Comparison of ENCODE assay signal across 23 cellular contexts in genomic region chr6:139394027-139394649, GRCh38. TPM values are rescaled to one million over a fixed set of nuclear protein-coding genes. Genes with fewer than 3 reads are reported as not detected.
DNase-seq lines count a peak whose midpoint lies in the region; ATAC-seq and TF ChIP-seq lines count a peak whose summit lies in the region.
"Had no signal": no experiment of that assay in that cellular context is flagged by ENCODE, and none has a peak within 500 bp of the region (broad histone marks: within the 10 kb centered on the region; RNA-seq: fewer than 3 reads in every experiment).

No MANE protein-coding gene starts in this region.

- dilution Hi-C loops in IMR-90 (cut with HindIII; ENCODE audit: low sequenced_read_pairs, unreplicated experiment), result no loop called here

- no peak overlapping the region for H3K4me3 Mint-ChIP-seq in dendritic cell treated with granulocyte-macrophage colony-stimulating factor and Interleukin-4, amounts not matched to agents 40 ng/mL and 50 ng/mL, for 4 days
- no peak overlapping the region for H3K4me3 Mint-ChIP-seq in naive thymus-derived CD8-positive, alpha-beta T cell
- H3K4me3 Mint-ChIP-seq: CD4-positive, CD25-positive, alpha-beta regulatory T cell; HFFc6 had no signal

- H3K18ac ChIP-seq in IMR-90 (ENCODE audit: low read depth, low read length), result no peak overlapping the region

- ATAC-seq in IMR-90 (ENCODE audit: low read depth) (no peak), mucosa of descending colon (peak; percentile 83)
- no peak for ATAC-seq in naive thymus-derived CD8-positive, alpha-beta T cell
- ATAC-seq: Panc1 had no signal

- no peak for TF ChIP-seq EP300 in transverse colon (IDR thresholded peaks at IDR 0.05; ENCODE audit: low read depth)

- H3K9me3 Mint-ChIP-seq in dendritic cell treated with granulocyte-macrophage colony-stimulating factor and Interleukin-4, amounts not matched to agents 40 ng/mL and 50 ng/mL, for 4 days, result no peaks in the 10 kb centered on the region
- no peaks in the 10 kb centered on the region for H3K9me3 Mint-ChIP-seq in naive thymus-derived CD8-positive, alpha-beta T cell
- H3K9me3 Mint-ChIP-seq: HFFc6 had no signal

- no CpG with 5 or more reads among the region's 1 CpG for WGBS in IMR-90 (ENCODE audit: extremely low coverage in 2 of 2, insufficient read length in 1 of 2), 2 experiments
- WGBS in transverse colon (ENCODE audit: low coverage in 1 of 2), 2 donors, result 39% methylated on average over 1 of the region's 1 CpG; no CpG with 5 or more reads in 1 of the 2 donors

- peak overlapping the region; percentile 51 for H3K27ac Mint-ChIP-seq in dendritic cell treated with granulocyte-macrophage colony-stimulating factor and Interleukin-4, amounts not matched to agents 40 ng/mL and 50 ng/mL, for 4 days
- no peak overlapping the region for H3K27ac Mint-ChIP-seq in naive thymus-derived CD8-positive, alpha-beta T cell
- H3K27ac Mint-ChIP-seq: CD4-positive, CD25-positive, alpha-beta regulatory T cell; HFFc6 had no signal

- H2AK5ac ChIP-seq in IMR-90 (ENCODE audit: low read depth, low read length), result 0 out of 2 replicates have a peak overlapping the region, but pooled peaks have one; percentile 27

- H4K8ac ChIP-seq in IMR-90 (ENCODE audit: low read depth in 2 of 2, low read length in 2 of 2), result no peak overlapping the region; a peak in 1 of 4 replicates

- no peaks in the 10 kb centered on the region for H3K27me3 ChIP-seq in IMR-90 (ENCODE audit: control insufficient read depth, insufficient read depth, low read length)
- H3K27me3 ChIP-seq in transverse colon, result no peaks in the 10 kb centered on the region
- no peaks in the 10 kb centered on the region for H3K27me3 ChIP-seq in WERI-Rb-1 (ENCODE audit: insufficient read depth, low read depth, severe bottlenecking)

- peaks cover 28% of the 10 kb centered on the region for H3K4me1 Mint-ChIP-seq in dendritic cell treated with granulocyte-macrophage colony-stimulating factor and Interleukin-4, amounts not matched to agents 40 ng/mL and 50 ng/mL, for 4 days (ENCODE audit: low read depth)
- no peaks in the 10 kb centered on the region for H3K4me1 Mint-ChIP-seq in naive thymus-derived CD8-positive, alpha-beta T cell
- H3K4me1 Mint-ChIP-seq: CD4-positive, CD25-positive, alpha-beta regulatory T cell had no signal

- no peak overlapping the region for H3K14ac ChIP-seq in IMR-90 (replicated peaks; ENCODE audit: low read depth, low read length)

- H3K56ac ChIP-seq in IMR-90 (ENCODE audit: extremely low read depth, insufficient read depth, low read length), result no peak overlapping the region

- H3K4me1 ChIP-seq in IMR-90 (ENCODE audit: control insufficient read depth, insufficient read depth, low read length) (peaks cover 6% of the 10 kb centered on the region; the same call in 1 of the 2 replicates), mucosa of descending colon (ENCODE audit: low read depth) (no peaks in the 10 kb centered on the region), transverse colon (peaks cover 0 to 21% (median 17%) of the 10 kb centered on the region in 4 donors)

- H2BK120ac ChIP-seq in IMR-90 (ENCODE audit: low read depth, low read length), result no peak overlapping the region

- H3K4ac ChIP-seq in IMR-90 (ENCODE audit: low read depth, low read length), result no peak overlapping the region

- no peak overlapping the region for H3K9ac ChIP-seq in IMR-90 (ENCODE audit: low read depth, low read length)
- H3K9ac ChIP-seq: SK-N-SH had no signal

- H3K9me1 ChIP-seq in IMR-90 (ENCODE audit: insufficient read depth, low read length), result no peaks in the 10 kb centered on the region; the same call in 1 of the 2 replicates

- H3K36me3 ChIP-seq in IMR-90 (ENCODE audit: control insufficient read depth, insufficient read depth, low read length), result no peaks in the 10 kb centered on the region
- H3K36me3 ChIP-seq in mucosa of descending colon (ENCODE audit: low read depth), result no peaks in the 10 kb centered on the region
- H3K36me3 ChIP-seq in transverse colon, result no peaks in the 10 kb centered on the region
- H3K36me3 ChIP-seq in WERI-Rb-1, result no peaks in the 10 kb centered on the region

- TF ChIP-seq RAD21 in IMR-90 (IDR thresholded peaks at IDR 0.05; ENCODE audit: low read length), result no peak

- H3K27ac ChIP-seq in IMR-90 (ENCODE audit: insufficient read depth, low read length) (no peak overlapping the region), transverse colon (peak overlapping the region in 3 of 4 donors; percentile 12 to 31 (median 18)), WERI-Rb-1 (no peak overlapping the region)

- H2AK9ac ChIP-seq in IMR-90 (replicated peaks; ENCODE audit: low read depth, low read length, poor library complexity), result no peak overlapping the region

- no peaks in the 10 kb centered on the region for H3K36me3 Mint-ChIP-seq in dendritic cell treated with granulocyte-macrophage colony-stimulating factor and Interleukin-4, amounts not matched to agents 40 ng/mL and 50 ng/mL, for 4 days (ENCODE audit: low read depth)
- H3K36me3 Mint-ChIP-seq in naive thymus-derived CD8-positive, alpha-beta T cell, result no peaks in the 10 kb centered on the region
- H3K36me3 Mint-ChIP-seq: CD4-positive, CD25-positive, alpha-beta regulatory T cell had no signal

- H4K20me1 ChIP-seq in IMR-90 (ENCODE audit: insufficient read depth, low read length), result no peaks in the 10 kb centered on the region

- H3K4me3 ChIP-seq in IMR-90 (ENCODE audit: insufficient read depth, low read depth, low read length), result no peak overlapping the region
- H3K4me3 ChIP-seq in mucosa of descending colon, result no peak overlapping the region
- H3K4me3 ChIP-seq in transverse colon, result no peak overlapping the region
- no peak overlapping the region for H3K4me3 ChIP-seq in WERI-Rb-1 (ENCODE audit: low read depth, low read length)

- DNase-seq in IMR-90 (no peak), mucosa of descending colon (no peak), transverse colon (no peak), WERI-Rb-1 (no peak), NCI-H1417 (lab: John Stamatoyannopoulos, UW) (no peak)
- DNase-seq in naive thymus-derived CD8-positive, alpha-beta T cell, result no peak
- DNase-seq: CD4-positive, CD25-positive, alpha-beta regulatory T cell; DMS 273 treated with DMSO at 0.1 percent for 48 hours; DMS79 treated with DMSO at 0.1 percent for 48 hours; H7; HFFc6; KG1; MV-4-11; NCI-H1105 treated with DMSO at 0.1 percent for 48 hours; NCI-H1694; NCI-H2081 treated with DMSO at 0.1 percent for 48 hours; NCI-H2171 treated with DMSO at 0.1 percent for 48 hours; NCI-H524 treated with DMSO at 0.1 percent for 48 hours; NCI-H82; SIG-M5; SK-N-SH had no signal

- no peak overlapping the region for H2BK20ac ChIP-seq in IMR-90 (ENCODE audit: low read depth, low read length)

- BruUV-seq in IMR-90 (replicated peaks; lab: Mats Ljungman, UMichigan), result no TSS peak

- H3K23ac ChIP-seq in IMR-90 (ENCODE audit: low read depth, low read length), result no peak overlapping the region

- peak overlapping the region; percentile 77 for H2BK5ac ChIP-seq in IMR-90 (ENCODE audit: low read depth, low read length, poor library complexity, severe bottlenecking)

- H3K27me3 Mint-ChIP-seq in dendritic cell treated with granulocyte-macrophage colony-stimulating factor and Interleukin-4, amounts not matched to agents 40 ng/mL and 50 ng/mL, for 4 days, result no peaks in the 10 kb centered on the region
- peaks cover 0 to 4% (median 0%) of the 10 kb centered on the region in 5 donors for H3K27me3 Mint-ChIP-seq in naive thymus-derived CD8-positive, alpha-beta T cell

- H3K9me3 ChIP-seq in IMR-90 (ENCODE audit: control insufficient read depth, insufficient read depth, low read length) (no peaks in the 10 kb centered on the region), mucosa of descending colon (no peaks in the 10 kb centered on the region), transverse colon (no peaks in the 10 kb centered on the region), WERI-Rb-1 (ENCODE audit: severe bottlenecking) (no peaks in the 10 kb centered on the region)
- H3K9me3 ChIP-seq: SK-N-SH had no signal

- CTCF ChIA-PET in IMR-90 (lab: Yijun Ruan, JAX), result interaction anchor here (0.6 kb wide), 1 partner anchor 12 kb away, joined by 4 read pairs; no protein-coding TSS in a partner anchor

- in situ Hi-C loops in IMR-90 (cut with MboI; ENCODE audit: low sequenced_read_pairs) (no loop called here), transverse colon (cut with MboI; ENCODE audit: low pct_ligation_motif_present in 1 of 4, low pct_unique_long_range_greater_than_20kb in 1 of 4, low sequenced_read_pairs in 3 of 4) (loop anchor here in 3 of 4 donors (25.0 kb wide), 4 partner anchors 193 to 1043 kb away; no protein-coding TSS in a partner anchor)

- no peaks in the 10 kb centered on the region for H3K79me1 ChIP-seq in IMR-90 (ENCODE audit: low read depth in 1 of 2, low read length in 2 of 2)

- intact Hi-C loops in IMR-90 (cut with micrococcal nuclease), result no loop called here
- intact Hi-C loops in dendritic cell treated with granulocyte-macrophage colony-stimulating factor and Interleukin-4, amounts not matched to agents 40 ng/mL and 50 ng/mL, for 4 days (cut with micrococcal nuclease), result no loop called here
- intact Hi-C loops in mucosa of descending colon (cut with DNase I, micrococcal nuclease), result no loop called here
- intact Hi-C loops in transverse colon (cut with DNase I; ENCODE audit: low total_unique reads), result no loop called here

- H2BK15ac ChIP-seq in IMR-90 (ENCODE audit: low read depth, low read length), result no peak overlapping the region; the same call in 2 of the 3 replicates

- H3K4me2 ChIP-seq in IMR-90 (ENCODE audit: low read depth, low read length), result no peak overlapping the region
- H3K4me2 ChIP-seq: SK-N-SH had no signal

- no peak for TF ChIP-seq CTCF in IMR-90 (conservative IDR thresholded peaks at IDR 0.05; ENCODE audit: low read depth, low read length)
- no peak for TF ChIP-seq CTCF in mucosa of descending colon (IDR thresholded peaks at IDR 0.05)
- no peak for TF ChIP-seq CTCF in transverse colon (IDR thresholded peaks at IDR 0.05)
- TF ChIP-seq CTCF in WERI-Rb-1 (IDR thresholded peaks at IDR 0.05; ENCODE audit: low read depth, low read length), result no peak

- no peak overlapping the region for H4K5ac ChIP-seq in IMR-90 (ENCODE audit: low read depth, low read length)

- H2AFZ ChIP-seq in IMR-90 (replicated peaks; ENCODE audit: low read length, poor library complexity), result no peak overlapping the region

- TF ChIP-seq POLR2A in IMR-90 (IDR thresholded peaks at IDR 0.05; ENCODE audit: low read depth, low read length) (no peak), transverse colon (IDR thresholded peaks at IDR 0.05) (no peak)

- H4K91ac ChIP-seq in IMR-90 (ENCODE audit: insufficient read depth, low read depth, low read length), result no peak overlapping the region

- POLR2A ChIA-PET in IMR-90 (lab: Charles Lee; ENCODE audit: unreplicated experiment), result no interaction called here
- POLR2A ChIA-PET in naive thymus-derived CD8-positive, alpha-beta T cell (lab: Charles Lee), result no interaction called here

RNA-seq across cellular contexts. Expression of gene CITED2, which starts 19.7 kb away (rescaled TPM):
- total RNA-seq in IMR-90 (2012; rRNA removed) (163 and 266 TPM in 2 replicates), mucosa of descending colon (100 to 1,000 TPM in 1 of 3 donors, 10 to 100 TPM in 2; 73.9 to 103 (median 88.1) TPM), transverse colon (100 to 1,000 TPM in 2 of 4 donors, 10 to 100 TPM in 2; 66.6 to 116 (median 102) TPM)
- polyA plus RNA-seq in IMR-90 (2012; rRNA removed), result 483 and 714 TPM in 2 replicates
- polyA plus RNA-seq in IMR-90 (2012; cell fraction: cytosol; rRNA removed), result 132 and 474 TPM in 2 replicates
- polyA plus RNA-seq in IMR-90 (2012; cell fraction: nucleus; rRNA removed; ENCODE audit: low replicate concordance), result 416 and 734 TPM in 2 replicates
- total RNA-seq in naive thymus-derived CD8-positive, alpha-beta T cell, result 10 to 100 TPM; 92.4 to 95.4 TPM
- 10 to 100 TPM; 25.6 to 49.0 (median 29.0) TPM for polyA plus RNA-seq in naive thymus-derived CD8-positive, alpha-beta T cell

Comparison
In these comparisons a context has a peak if more than half of its experiments do, and no peak if none do; other contexts are left out.
1. H3K27ac ChIP-seq: peak in transverse colon (3 of 4); none in IMR-90 (single experiment) and WERI-Rb-1 (single experiment).